In the genomic region with DNA sequence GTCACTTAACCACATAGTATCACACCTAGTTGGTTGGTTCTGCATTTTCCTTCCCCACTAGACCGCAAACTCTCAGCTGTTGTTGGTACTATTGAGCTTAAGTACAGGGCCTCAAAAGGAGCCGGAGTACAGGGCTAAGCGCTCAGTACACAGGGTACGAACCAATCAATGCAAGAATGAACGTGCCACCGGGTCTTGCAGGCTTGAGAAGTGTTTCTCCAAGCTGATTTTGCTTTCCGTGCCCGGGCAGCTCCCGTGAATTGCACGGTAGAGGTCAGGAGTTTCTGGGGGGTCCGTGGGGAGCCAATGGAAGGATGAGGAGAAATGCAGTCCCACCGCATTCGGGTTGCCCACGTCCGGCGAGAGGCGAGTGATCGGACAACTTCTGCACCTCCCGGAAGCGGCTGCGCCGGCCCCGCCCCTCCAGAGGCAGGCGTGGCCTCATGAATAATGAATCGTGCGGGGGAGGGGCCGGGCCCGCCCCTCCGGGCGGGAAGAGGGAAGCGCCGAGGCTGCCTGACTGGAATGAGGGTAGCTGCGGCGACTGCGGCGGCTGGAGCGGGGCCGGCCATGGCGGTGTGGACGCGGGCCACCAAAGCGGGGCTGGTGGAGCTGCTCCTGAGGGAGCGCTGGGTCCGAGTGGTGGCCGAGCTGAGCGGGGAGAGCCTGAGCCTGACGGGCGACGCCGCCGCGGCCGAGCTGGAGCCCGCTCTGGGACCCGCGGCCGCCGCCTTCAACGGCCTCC, we compare ENCODE assay signal across 8 cellular contexts. TPM values are rescaled to one million over a fixed set of nuclear protein-coding genes. Genes with fewer than 3 reads are reported as not detected.
DNase-seq lines count a peak whose midpoint lies in the region; ATAC-seq and TF ChIP-seq lines count a peak whose summit lies in the region.

A gene (plus strand): TSS at position 523 of the 745 bp plus-strand sequence. CDS start 3 bp downstream, at position 526.

- DNase-seq in CD1c-positive myeloid dendritic cell (ENCODE audit: extremely low spot score): peak; percentile 96
- DNase-seq in NCI-H82 (lab: John Stamatoyannopoulos, UW): peak; percentile 95
- peak; percentile 90 for DNase-seq in activated CD8-positive, alpha-beta T cell treated with anti-CD3 and anti-CD28 coated beads, Interleukin-2, amount 10 ng/mL, durations not matched to agents 7 days and 5 days
- DNase-seq in effector CD4-positive, alpha-beta T cell: peak; percentile 79
- peak; percentile 94 for DNase-seq in lung (ENCODE audit: low spot score)
- peak; percentile 66 to 79 (median 68) for DNase-seq in stimulated activated CD4-positive, alpha-beta T cell treated with anti-CD3 and anti-CD28 coated beads, TNF-alpha, amount 100 ng/mL, for 4 hours (ENCODE audit: low read depth in 3 of 3)

- peak within 1 kb of the TSS; percentile 90 to 99 for H3K27ac ChIP-seq in lung (ENCODE audit: low read depth in 1 of 2, low read length in 1 of 2)

- peak within 1 kb of the TSS; percentile 95 for H3K4me3 Mint-ChIP-seq in activated CD8-positive, alpha-beta T cell treated with anti-CD3 and anti-CD28 coated beads, Interleukin-2, amount 10 ng/mL, durations not matched to agents 7 days and 5 days

- ATAC-seq in GM19328 (IDR thresholded peaks at IDR 0.05; ENCODE audit: unreplicated experiment) (peak; percentile 82), HG03469 (IDR thresholded peaks at IDR 0.05; ENCODE audit: unreplicated experiment) (peak; percentile 70), lung (ENCODE audit: insufficient read depth, low FRiP score) (peak; percentile 97)
- ATAC-seq in activated CD8-positive, alpha-beta T cell treated with anti-CD3 and anti-CD28 coated beads, Interleukin-2, amount 10 ng/mL, durations not matched to agents 7 days and 5 days: peak; percentile 84

- peaks cover 4 to 5% of the 10 kb centered on the region in 2 donors for H3K4me1 ChIP-seq in lung (ENCODE audit: control insufficient read depth in 2 of 2, insufficient read depth in 2 of 2, low read length in 2 of 2)

- no peaks in the 10 kb centered on the region for H3K9me3 ChIP-seq in lung (ENCODE audit: control insufficient read depth in 2 of 2, insufficient read depth in 1 of 2, low read length in 1 of 2)

- peak within 1 kb of the TSS; percentile 99 for H3K27ac Mint-ChIP-seq in activated CD8-positive, alpha-beta T cell treated with anti-CD3 and anti-CD28 coated beads, Interleukin-2, amount 10 ng/mL, durations not matched to agents 7 days and 5 days

- peak within 1 kb of the TSS; percentile 96 for H3K4me3 ChIP-seq in lung

- H3K36me3 Mint-ChIP-seq in activated CD8-positive, alpha-beta T cell treated with anti-CD3 and anti-CD28 coated beads, Interleukin-2, amount 10 ng/mL, durations not matched to agents 7 days and 5 days (ENCODE audit: low read depth): peaks cover 22% of the 10 kb centered on the region

- H3K36me3 ChIP-seq in lung (ENCODE audit: control insufficient read depth in 2 of 2, insufficient read depth in 2 of 2, low read length in 2 of 2): no peaks in the 10 kb centered on the region

- CTCF ChIA-PET in activated CD8-positive, alpha-beta T cell treated with anti-CD3 and anti-CD28 coated beads, Interleukin-2, amount 10 ng/mL, durations not matched to agents 7 days and 5 days (lab: Charles Lee): interaction anchor here (0.6 to 3.0 kb wide), 11 partner anchors 11 to 209 kb away, joined by 3 to 19 read pairs (median 4); no protein-coding TSS in a partner anchor

- WGBS in lung, 2 donors: 0 to 1% methylated on average over 52 to 59 of the region's 59 CpGs

- H3K27me3 ChIP-seq in lung (ENCODE audit: control insufficient read depth, insufficient read depth): no peaks in the 10 kb centered on the region

- no peaks in the 10 kb centered on the region for H3K9me3 Mint-ChIP-seq in activated CD8-positive, alpha-beta T cell treated with anti-CD3 and anti-CD28 coated beads, Interleukin-2, amount 10 ng/mL, durations not matched to agents 7 days and 5 days (ENCODE audit: insufficient read depth)

- no peaks in the 10 kb centered on the region for H3K27me3 Mint-ChIP-seq in activated CD8-positive, alpha-beta T cell treated with anti-CD3 and anti-CD28 coated beads, Interleukin-2, amount 10 ng/mL, durations not matched to agents 7 days and 5 days (ENCODE audit: low read depth)

- POLR2A ChIA-PET in activated CD8-positive, alpha-beta T cell treated with anti-CD3 and anti-CD28 coated beads, Interleukin-2, amount 10 ng/mL, durations not matched to agents 7 days and 5 days (lab: Charles Lee): interaction anchor here (1.0 to 1.6 kb wide), 5 partner anchors 11 to 55 kb away, joined by 3 to 6 read pairs (median 3); a partner anchor contains a TSS

- no peak for TF ChIP-seq CTCF in lung (IDR thresholded peaks at IDR 0.05; ENCODE audit: control extremely low read depth, extremely low read depth)

- peaks cover 50% of the 10 kb centered on the region for H3K4me1 Mint-ChIP-seq in activated CD8-positive, alpha-beta T cell treated with anti-CD3 and anti-CD28 coated beads, Interleukin-2, amount 10 ng/mL, durations not matched to agents 7 days and 5 days (ENCODE audit: low read depth)

RNA-seq across cellular contexts. Expression of the gene that starts here (rescaled TPM):
- total RNA-seq in activated CD8-positive, alpha-beta T cell treated with anti-CD3 and anti-CD28 coated beads, Interleukin-2, amount 10 ng/mL, durations not matched to agents 7 days and 5 days: 10 to 100 TPM; 24.3 to 25.5 TPM
- total RNA-seq in lung: 10 to 100 TPM; 32.5 to 42.8 TPM
- 1 to 10 TPM; 4.5 to 5.8 TPM for polyA plus RNA-seq in lung

Comparison
In these comparisons a context has a peak if more than half of its experiments do, and no peak if none do; other contexts are left out.
1. Peak in every context shown above with its lines: DNase-seq, ATAC-seq, H3K4me3 ChIP-seq and H3K27ac ChIP-seq.